Comparison of ENCODE assay signal across 9 cellular contexts in the genomic region with DNA sequence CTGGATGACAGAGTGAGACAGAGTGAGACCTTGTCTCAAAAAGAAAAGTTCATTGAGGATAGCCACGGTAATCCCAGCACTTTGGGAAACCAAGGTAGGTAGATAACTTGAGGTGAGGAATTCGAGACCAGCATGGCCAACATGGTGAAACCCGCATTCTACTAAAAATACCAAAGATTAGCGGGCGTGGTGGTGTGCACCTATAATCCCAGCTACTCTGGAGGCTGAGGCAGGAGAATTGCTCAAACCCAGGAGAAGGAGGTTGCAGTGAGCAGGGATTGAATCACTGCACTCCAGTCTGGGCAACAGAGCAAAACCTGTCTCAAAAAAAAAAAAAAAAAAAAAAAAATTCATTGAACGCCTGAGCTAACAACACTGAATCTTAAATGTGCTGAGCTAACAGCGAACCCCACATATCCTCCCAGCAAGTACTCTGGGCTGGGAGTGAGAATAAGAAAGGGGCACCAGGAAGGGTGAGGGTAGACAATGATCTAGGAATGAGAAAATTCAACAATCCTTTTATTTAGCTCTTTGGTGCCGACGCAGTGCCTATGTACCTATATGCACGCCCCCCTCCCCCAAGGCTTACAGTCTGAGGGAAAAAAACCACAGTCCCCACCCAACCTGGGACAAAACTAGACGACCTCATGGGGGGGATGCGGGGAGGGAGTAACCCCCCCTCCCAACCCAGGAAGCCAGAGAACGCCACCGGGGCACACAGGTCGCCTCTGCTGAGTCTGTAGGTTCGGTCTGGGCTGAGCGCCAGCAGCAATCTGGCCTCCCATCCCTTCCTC. TPM values are rescaled to one million over a fixed set of nuclear protein-coding genes. Genes with fewer than 3 reads are reported as not detected.
DNase-seq lines count a peak whose midpoint lies in the region; ATAC-seq and TF ChIP-seq lines count a peak whose summit lies in the region.
"Had no signal": no experiment of that assay in that cellular context is flagged by ENCODE, and none has a peak within 500 bp of the region (broad histone marks: within the 10 kb centered on the region; RNA-seq: fewer than 3 reads in every experiment).

No MANE protein-coding gene starts in this region.

- H3K36me3 ChIP-seq in hepatocyte (replicated peaks; ENCODE audit: insufficient read depth, low read depth): no peaks in the 10 kb centered on the region

- peak overlapping the region; percentile 91 for H3K4me2 ChIP-seq in hepatocyte

- no peak overlapping the region for H2AFZ ChIP-seq in hepatocyte

- no peaks in the 10 kb centered on the region for H3K9me3 Mint-ChIP-seq in stimulated activated effector memory CD8-positive, alpha-beta T cell treated with anti-CD3 and anti-CD28 coated beads, Interleukin-12 subunit alpha, Interleukin-12 subunit beta, amount 100 ng/mL, for 72 hours

- H3K27ac ChIP-seq in VCaP: peak overlapping the region; percentile 79
- H3K27ac ChIP-seq in hepatocyte: no peak overlapping the region

- H3K36me3 Mint-ChIP-seq in stimulated activated effector memory CD8-positive, alpha-beta T cell treated with anti-CD3 and anti-CD28 coated beads, Interleukin-12 subunit alpha, Interleukin-12 subunit beta, amount 100 ng/mL, for 72 hours: no peaks in the 10 kb centered on the region

- ATAC-seq in stimulated activated effector memory CD8-positive, alpha-beta T cell treated with anti-CD3 and anti-CD28 coated beads, Interleukin-12 subunit alpha, Interleukin-12 subunit beta, amount 100 ng/mL, for 72 hours: no peak
- ATAC-seq in GM19455 (IDR thresholded peaks at IDR 0.05; ENCODE audit: unreplicated experiment) (no peak), HG02798 (IDR thresholded peaks at IDR 0.05; ENCODE audit: poor library complexity, unreplicated experiment) (no peak)

- H3K4me1 ChIP-seq in hepatocyte (ENCODE audit: insufficient read depth): no peaks in the 10 kb centered on the region

- H4K20me1 ChIP-seq in hepatocyte (ENCODE audit: insufficient read depth, poor library complexity, severe bottlenecking): no peaks in the 10 kb centered on the region

- H3K4me1 Mint-ChIP-seq in stimulated activated effector memory CD8-positive, alpha-beta T cell treated with anti-CD3 and anti-CD28 coated beads, Interleukin-12 subunit alpha, Interleukin-12 subunit beta, amount 100 ng/mL, for 72 hours: peaks cover 13% of the 10 kb centered on the region

- TF ChIP-seq CTCF in VCaP (conservative IDR thresholded peaks at IDR 0.05): no peak
- TF ChIP-seq CTCF in hepatocyte (IDR thresholded peaks at IDR 0.05; ENCODE audit: poor library complexity): no peak

- no peaks in the 10 kb centered on the region for H3K79me2 ChIP-seq in hepatocyte

- H3K9me2 ChIP-seq in hepatocyte (replicated peaks; ENCODE audit: insufficient read depth): no peaks in the 10 kb centered on the region

- DNase-seq in NCI-H345 treated with DMSO at 0.1 percent for 48 hours (lab: John Stamatoyannopoulos, UW; ENCODE audit: unreplicated experiment) (peak; percentile 56), NCI-H345 (lab: John Stamatoyannopoulos, UW) (no peak), hepatocyte (ENCODE audit: low spot score) (no peak), NCI-H2029 (lab: John Stamatoyannopoulos, UW) (no peak)
- no peak for DNase-seq in stimulated activated effector memory CD8-positive, alpha-beta T cell treated with anti-CD3 and anti-CD28 coated beads, Interleukin-12 subunit alpha, Interleukin-12 subunit beta, amount 100 ng/mL, for 72 hours (ENCODE audit: low spot score in 2 of 2)

- peak overlapping the region; percentile 86 for H3K4me3 Mint-ChIP-seq in stimulated activated effector memory CD8-positive, alpha-beta T cell treated with anti-CD3 and anti-CD28 coated beads, Interleukin-12 subunit alpha, Interleukin-12 subunit beta, amount 100 ng/mL, for 72 hours

- peaks cover 16% of the 10 kb centered on the region for H3K27me3 ChIP-seq in hepatocyte

- 45% methylated on average over 16 of the region's 17 CpGs for WGBS in hepatocyte (ENCODE audit: low lambda C conversion rate, missing lambda C conversion rate)

- no peak overlapping the region for H3K4me3 ChIP-seq in hepatocyte

- no peaks in the 10 kb centered on the region for H3K9me3 ChIP-seq in hepatocyte (ENCODE audit: low read depth)

- H3K27ac Mint-ChIP-seq in stimulated activated effector memory CD8-positive, alpha-beta T cell treated with anti-CD3 and anti-CD28 coated beads, Interleukin-12 subunit alpha, Interleukin-12 subunit beta, amount 100 ng/mL, for 72 hours: peak overlapping the region; percentile 88

RNA-seq across cellular contexts. Expression of gene CACNA1S, which starts 1.4 kb away (rescaled TPM):
- total RNA-seq in hepatocyte: 0.04 TPM in 1 of 2 replicates, not detected in the other
- polyA plus RNA-seq in hepatocyte: not detected in 2 replicates
- total RNA-seq: M059J had no signal

RNA-seq across cellular contexts. Expression of gene ASCL5, which starts 13.3 kb away (rescaled TPM):
- total RNA-seq in hepatocyte: not detected in 2 replicates
- not detected in 2 replicates for polyA plus RNA-seq in hepatocyte
- total RNA-seq: M059J had no signal

RNA-seq across cellular contexts. Expression of gene TMEM9, which starts 40.6 kb away (rescaled TPM):
- 103 and 104 TPM in 2 replicates for total RNA-seq in hepatocyte
- 99.4 and 113 TPM in 2 replicates for polyA plus RNA-seq in hepatocyte
